ENCODE assay signal across 13 cellular contexts in genomic region chr17:31390426-31390747, GRCh38. TPM values are rescaled to one million over a fixed set of nuclear protein-coding genes. Genes with fewer than 3 reads are reported as not detected.
A peak's percentile ranks its signal among the peaks of the same experiment; 100 is the strongest.
DNase-seq lines count a peak whose midpoint lies in the region; ATAC-seq and TF ChIP-seq lines count a peak whose summit lies in the region.
"Had no signal": no experiment of that assay in that cellular context is flagged by ENCODE, and none has a peak within 500 bp of the region (broad histone marks: within the 10 kb centered on the region; RNA-seq: fewer than 3 reads in every experiment).

No MANE protein-coding gene starts in this region.

- H3K4me3 ChIP-seq in effector memory CD4-positive, alpha-beta T cell (ENCODE audit: insufficient read depth, low read depth, low read length, poor library complexity, severe bottlenecking): no peak overlapping the region

- H3K27ac Mint-ChIP-seq in activated naive CD4-positive, alpha-beta T cell treated with anti-CD3 and anti-CD28 coated beads, Interleukin-2, amount 10 ng/mL, durations not matched to agents 7 days and 5 days: no peak overlapping the region
- H3K27ac Mint-ChIP-seq in activated T-cell treated with anti-CD3 and anti-CD28 coated beads, Interleukin-2, amount 50 U/mL, for 72 hours: no peak overlapping the region
- H3K27ac Mint-ChIP-seq in memory B cell (no peak overlapping the region), type B pancreatic cell (peak overlapping the region; percentile 53)

- H3K27me3 Mint-ChIP-seq in activated naive CD4-positive, alpha-beta T cell treated with anti-CD3 and anti-CD28 coated beads, Interleukin-2, amount 10 ng/mL, durations not matched to agents 7 days and 5 days: peaks cover 76% of the 10 kb centered on the region
- H3K27me3 Mint-ChIP-seq in activated T-cell treated with anti-CD3 and anti-CD28 coated beads, Interleukin-2, amount 50 U/mL, for 72 hours (ENCODE audit: low read depth): peaks cover 50% of the 10 kb centered on the region
- H3K27me3 Mint-ChIP-seq in memory B cell (peaks cover 21% of the 10 kb centered on the region), type B pancreatic cell (peaks cover 55% of the 10 kb centered on the region)

- peaks cover 17% of the 10 kb centered on the region for H3K27me3 ChIP-seq in effector memory CD4-positive, alpha-beta T cell (replicated peaks; ENCODE audit: control insufficient read depth, insufficient read depth, low read length, poor library complexity, severe bottlenecking)

- H3K4me3 Mint-ChIP-seq in activated naive CD4-positive, alpha-beta T cell treated with anti-CD3 and anti-CD28 coated beads, Interleukin-2, amount 10 ng/mL, durations not matched to agents 7 days and 5 days: peak overlapping the region; percentile 56
- H3K4me3 Mint-ChIP-seq in activated T-cell treated with anti-CD3 and anti-CD28 coated beads, Interleukin-2, amount 50 U/mL, for 72 hours: peak overlapping the region; percentile 79 to 83
- H3K4me3 Mint-ChIP-seq in memory B cell (peak overlapping the region; percentile 71), type B pancreatic cell (peak overlapping the region; percentile 83)

- no peaks in the 10 kb centered on the region for H3K9me3 ChIP-seq in effector memory CD4-positive, alpha-beta T cell (ENCODE audit: control insufficient read depth, low read length)
- H3K9me3 ChIP-seq: spleen had no signal

- H3K36me3 Mint-ChIP-seq in activated naive CD4-positive, alpha-beta T cell treated with anti-CD3 and anti-CD28 coated beads, Interleukin-2, amount 10 ng/mL, durations not matched to agents 7 days and 5 days: no peaks in the 10 kb centered on the region
- no peaks in the 10 kb centered on the region for H3K36me3 Mint-ChIP-seq in activated T-cell treated with anti-CD3 and anti-CD28 coated beads, Interleukin-2, amount 50 U/mL, for 72 hours (ENCODE audit: insufficient read depth in 2 of 2)
- H3K36me3 Mint-ChIP-seq in memory B cell: no peaks in the 10 kb centered on the region
- H3K36me3 Mint-ChIP-seq in type B pancreatic cell: no peaks in the 10 kb centered on the region

- no peaks in the 10 kb centered on the region for H3K36me3 ChIP-seq in effector memory CD4-positive, alpha-beta T cell (ENCODE audit: control insufficient read depth, insufficient read depth, low read length)
- H3K36me3 ChIP-seq: spleen had no signal

- no peak for TF ChIP-seq CTCF in type B pancreatic cell (conservative IDR thresholded peaks at IDR 0.05)

- no peak overlapping the region for H3K27ac ChIP-seq in effector memory CD4-positive, alpha-beta T cell (ENCODE audit: insufficient read depth, low read length, poor library complexity, severe bottlenecking)
- H3K27ac ChIP-seq: hepatocyte, spleen had no signal

- ATAC-seq in activated T-cell treated with anti-CD3 and anti-CD28 coated beads, Interleukin-2, amount 50 U/mL, for 72 hours (replicated peaks in 1 of 2): no peak
- no peak for ATAC-seq in memory B cell (ENCODE audit: low read depth)
- no peak for ATAC-seq in GM21390 (IDR thresholded peaks at IDR 0.05; ENCODE audit: unreplicated experiment)

- peaks cover 8% of the 10 kb centered on the region for H3K4me1 Mint-ChIP-seq in activated naive CD4-positive, alpha-beta T cell treated with anti-CD3 and anti-CD28 coated beads, Interleukin-2, amount 10 ng/mL, durations not matched to agents 7 days and 5 days
- H3K4me1 Mint-ChIP-seq in activated T-cell treated with anti-CD3 and anti-CD28 coated beads, Interleukin-2, amount 50 U/mL, for 72 hours (ENCODE audit: low read depth): peaks cover 6% of the 10 kb centered on the region
- H3K4me1 Mint-ChIP-seq in memory B cell (peaks cover 11% of the 10 kb centered on the region), type B pancreatic cell (ENCODE audit: unreplicated experiment) (peaks cover 11% of the 10 kb centered on the region)

- no peaks in the 10 kb centered on the region for H3K9me3 Mint-ChIP-seq in activated naive CD4-positive, alpha-beta T cell treated with anti-CD3 and anti-CD28 coated beads, Interleukin-2, amount 10 ng/mL, durations not matched to agents 7 days and 5 days
- H3K9me3 Mint-ChIP-seq in activated T-cell treated with anti-CD3 and anti-CD28 coated beads, Interleukin-2, amount 50 U/mL, for 72 hours: no peaks in the 10 kb centered on the region
- H3K9me3 Mint-ChIP-seq in memory B cell (no peaks in the 10 kb centered on the region), type B pancreatic cell (no peaks in the 10 kb centered on the region)

- CTCF ChIA-PET in activated naive CD4-positive, alpha-beta T cell treated with anti-CD3 and anti-CD28 coated beads, Interleukin-2, amount 10 ng/mL, durations not matched to agents 7 days and 5 days (lab: Charles Lee): interaction anchor here (1.1 to 2.0 kb wide), 4 partner anchors 133 to 452 kb away, joined by 3 to 22 read pairs (median 6); no protein-coding TSS in a partner anchor

- peaks cover 5% of the 10 kb centered on the region for H3K4me1 ChIP-seq in effector memory CD4-positive, alpha-beta T cell (ENCODE audit: control insufficient read depth, insufficient read depth, low read length, poor library complexity, severe bottlenecking)

- no peak for DNase-seq in activated naive CD4-positive, alpha-beta T cell treated with anti-CD3 and anti-CD28 coated beads, Interleukin-2, amount 10 ng/mL, durations not matched to agents 7 days and 5 days
- no peak for DNase-seq in activated naive CD4-positive, alpha-beta T cell treated with Interleukin-2 at 50 U/mL for 16 hours
- no peak for DNase-seq in activated T-cell treated with anti-CD3 and anti-CD28 coated beads, Interleukin-2, amount 50 U/mL, for 72 hours
- DNase-seq in memory B cell (ENCODE audit: low spot score in 2 of 2): no peak
- no peak for DNase-seq in type B pancreatic cell (ENCODE audit: extremely low spot score, unreplicated experiment)
- DNase-seq in NCI-H1417 (lab: John Stamatoyannopoulos, UW): no peak
- DNase-seq in effector memory CD4-positive, alpha-beta T cell: no peak
- DNase-seq: activated CD4-positive, CD25-positive, alpha-beta regulatory T cell; activated gamma-delta T cell; central memory CD4-positive, alpha-beta T cell had no signal

RNA-seq across cellular contexts. Expression of gene RAB11FIP4, which starts 1.1 kb away (rescaled TPM):
- total RNA-seq in activated T-cell treated with anti-CD3 and anti-CD28 coated beads, Interleukin-2, amount 50 U/mL, for 72 hours: 10 to 100 TPM; 39.1 to 40.8 TPM
- total RNA-seq in type B pancreatic cell (ENCODE audit: low replicate concordance): 32.4 and 44.7 TPM in 2 replicates
